In the genomic region with DNA sequence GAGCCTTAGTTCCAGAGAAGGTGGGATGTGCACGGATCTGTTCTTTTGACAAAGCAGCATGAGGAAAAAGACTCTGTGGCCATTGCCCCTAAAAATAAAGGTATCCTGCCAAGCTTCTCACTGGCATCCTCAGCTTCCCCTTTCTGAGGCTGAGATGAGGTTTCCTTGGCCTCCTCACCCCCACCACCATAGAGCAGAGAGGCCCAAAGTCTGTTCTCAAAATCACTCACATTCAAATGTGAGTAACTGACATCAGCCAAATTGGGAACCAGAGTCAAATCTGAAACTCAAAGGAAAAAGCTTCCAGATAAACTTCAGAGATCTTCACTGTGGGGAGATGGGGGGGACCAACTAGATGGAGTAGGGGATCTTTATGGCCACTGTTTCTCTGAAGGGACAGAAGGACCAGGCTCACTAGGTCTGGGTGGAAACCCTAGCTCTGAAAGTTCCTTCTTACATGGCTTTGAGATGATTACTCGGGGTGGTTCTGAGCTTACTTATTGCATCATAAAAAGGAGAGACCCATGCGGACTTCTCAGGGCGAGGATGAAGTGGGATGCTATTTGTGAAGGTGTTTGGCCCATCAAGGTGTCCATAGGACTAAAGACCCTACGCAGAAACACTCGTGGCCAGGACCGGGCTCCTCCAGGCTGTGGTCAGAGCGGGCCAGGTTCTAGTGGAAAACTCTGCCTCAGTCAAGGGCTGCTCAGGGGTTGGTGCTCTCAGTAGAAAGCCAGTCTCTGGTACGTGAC, we compare ENCODE assay signal across 9 cellular contexts.
A peak's percentile ranks its signal among the peaks of the same experiment; 100 is the strongest.
DNase-seq lines count a peak whose midpoint lies in the region; ATAC-seq and TF ChIP-seq lines count a peak whose summit lies in the region.
"Had no signal": no experiment of that assay in that cellular context is flagged by ENCODE, and none has a peak within 500 bp of the region (broad histone marks: within the 10 kb centered on the region; RNA-seq: fewer than 3 reads in every experiment).

No MANE protein-coding gene starts in this region.

- no peak overlapping the region for H3K4me3 ChIP-seq in Loucy (ENCODE audit: low read length, poor library complexity, severe bottlenecking)
- no peak overlapping the region for H3K4me3 ChIP-seq in osteoblast (ENCODE audit: insufficient read depth, low read length)

- H3K9ac ChIP-seq in Loucy (ENCODE audit: low read depth, low read length, poor library complexity, severe bottlenecking), result no peak overlapping the region

- DNase-seq in osteoblast (ENCODE audit: insufficient read length, low spot score, missing footprints) (no peak), SW 1271 (lab: John Stamatoyannopoulos, UW) (no peak), DMS53 treated with DMSO at 0.1 percent for 48 hours (lab: John Stamatoyannopoulos, UW; ENCODE audit: unreplicated experiment) (no peak), NCI-H1694 (lab: John Stamatoyannopoulos, UW) (no peak)
- DNase-seq: OCI-M1 had no signal

- H4K20me1 ChIP-seq in Loucy (ENCODE audit: insufficient read depth, low read length, poor library complexity, severe bottlenecking) (no peaks in the 10 kb centered on the region), osteoblast (ENCODE audit: insufficient read depth, low read length) (no peaks in the 10 kb centered on the region)

- peak; percentile 17 for ATAC-seq in GM18861 (IDR thresholded peaks at IDR 0.05; ENCODE audit: unreplicated experiment)
- ATAC-seq in GM21723 (IDR thresholded peaks at IDR 0.05; ENCODE audit: unreplicated experiment), result peak; percentile 30

- no peaks in the 10 kb centered on the region for H3K9me2 ChIP-seq in Loucy (replicated peaks; ENCODE audit: low read depth, low read length)

- no peaks in the 10 kb centered on the region for H3K79me2 ChIP-seq in Loucy (ENCODE audit: insufficient read depth, low read length)
- H3K79me2 ChIP-seq in osteoblast (ENCODE audit: insufficient read depth, low read length), result no peaks in the 10 kb centered on the region

- H3K27me3 ChIP-seq in Loucy (ENCODE audit: insufficient read depth, low read length, poor library complexity, severe bottlenecking) (no peaks in the 10 kb centered on the region), layer of hippocampus (ENCODE audit: control insufficient read depth, insufficient read depth, low read length) (no peaks in the 10 kb centered on the region), osteoblast (ENCODE audit: insufficient read depth, low read length) (no peaks in the 10 kb centered on the region)

- H3K36me3 ChIP-seq in Loucy (ENCODE audit: insufficient read depth, low read length) (no peaks in the 10 kb centered on the region), osteoblast (ENCODE audit: insufficient read depth, low read length) (no peaks in the 10 kb centered on the region)

- H3K4me2 ChIP-seq in Loucy (ENCODE audit: low read depth, low read length, poor library complexity, severe bottlenecking) (peak overlapping the region; percentile 21), osteoblast (ENCODE audit: insufficient read depth, low read length) (no peak overlapping the region)

- peak overlapping the region; percentile 45 for H2AFZ ChIP-seq in Loucy (ENCODE audit: low read length)
- no peak overlapping the region for H2AFZ ChIP-seq in osteoblast (ENCODE audit: low read length)

- H3K27ac ChIP-seq in layer of hippocampus (ENCODE audit: low read depth, low read length) (peak overlapping the region; percentile 31), osteoblast (ENCODE audit: low read depth, low read length) (no peak overlapping the region)

- no peaks in the 10 kb centered on the region for H3F3A ChIP-seq in Loucy (ENCODE audit: low read depth)

- H3K9me3 ChIP-seq in Loucy (ENCODE audit: insufficient read depth, low read depth, low read length), result no peaks in the 10 kb centered on the region
- no peaks in the 10 kb centered on the region for H3K9me3 ChIP-seq in osteoblast (ENCODE audit: low read depth, low read length)

- TF ChIP-seq CTCF in Loucy (conservative IDR thresholded peaks at IDR 0.05; ENCODE audit: low read length) (no peak), osteoblast (IDR thresholded peaks at IDR 0.05; ENCODE audit: extremely low read depth, low read depth, low read length) (no peak)

- H3K4me1 ChIP-seq in Loucy (ENCODE audit: insufficient read depth, low read length, poor library complexity, severe bottlenecking), result peaks cover 47% of the 10 kb centered on the region
- peaks cover 19% of the 10 kb centered on the region for H3K4me1 ChIP-seq in osteoblast (ENCODE audit: insufficient read depth, low read length)
